1 cellular context compared by ENCODE assay signal in the genomic region with DNA sequence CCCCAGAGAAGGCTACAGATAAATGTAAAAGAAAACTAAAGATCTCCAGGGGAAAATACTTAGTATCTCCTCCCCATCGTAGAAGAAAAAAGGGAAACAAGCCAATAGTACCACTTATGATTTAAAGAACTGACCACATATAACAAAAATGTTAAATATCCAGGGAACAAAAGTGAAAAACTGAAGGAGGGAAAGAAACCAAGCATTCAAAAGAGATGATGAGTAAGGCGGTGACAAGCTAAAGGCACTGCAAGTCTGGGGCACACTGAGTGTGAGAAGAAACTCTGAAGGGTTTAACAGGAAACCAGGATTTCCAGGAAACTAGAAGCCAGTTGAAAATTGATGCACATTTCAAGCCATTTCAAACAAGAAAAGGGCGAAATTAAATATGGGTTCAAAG.
TF ChIP-seq lines count a peak whose summit lies in the region.

No MANE protein-coding gene starts in this region.

TF ChIP-seq in A549, 52 proteins besides CTCF, POLR2A, EP300 and RAD21:
- no peak for TF ChIP-seq EHF (CRISPR knock-in tag; IDR thresholded peaks at IDR 0.05)
- no peak for TF ChIP-seq FOSB (CRISPR knock-in tag; IDR thresholded peaks at IDR 0.05)
- TF ChIP-seq JUNB (IDR thresholded peaks at IDR 0.05), result no peak
- no peak for TF ChIP-seq NFE2L2 (conservative IDR thresholded peaks at IDR 0.05; ENCODE audit: low read length)
- no peak for TF ChIP-seq TP53 (CRISPR knock-in tag; IDR thresholded peaks at IDR 0.05)
- no peak for TF ChIP-seq RFX5 (IDR thresholded peaks at IDR 0.05)
- TF ChIP-seq, protein P1, sequence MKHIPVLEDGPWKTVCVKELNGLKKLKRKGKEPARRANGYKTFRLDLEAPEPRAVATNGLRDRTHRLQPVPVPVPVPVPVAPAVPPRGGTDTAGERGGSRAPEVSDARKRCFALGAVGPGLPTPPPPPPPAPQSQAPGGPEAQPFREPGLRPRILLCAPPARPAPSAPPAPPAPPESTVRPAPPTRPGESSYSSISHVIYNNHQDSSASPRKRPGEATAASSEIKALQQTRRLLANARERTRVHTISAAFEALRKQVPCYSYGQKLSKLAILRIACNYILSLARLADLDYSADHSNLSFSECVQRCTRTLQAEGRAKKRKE (CRISPR knock-in tag; IDR thresholded peaks at IDR 0.05; ENCODE audit: low read depth), result no peak
- no peak for TF ChIP-seq SMC3 (IDR thresholded peaks at IDR 0.05)
- TF ChIP-seq RARB (CRISPR knock-in tag; IDR thresholded peaks at IDR 0.05), result no peak
TF ChIP-seq in A549: peak in this region for 0.
